Comparison of ENCODE assay signal across 9 cellular contexts in the genomic region with DNA sequence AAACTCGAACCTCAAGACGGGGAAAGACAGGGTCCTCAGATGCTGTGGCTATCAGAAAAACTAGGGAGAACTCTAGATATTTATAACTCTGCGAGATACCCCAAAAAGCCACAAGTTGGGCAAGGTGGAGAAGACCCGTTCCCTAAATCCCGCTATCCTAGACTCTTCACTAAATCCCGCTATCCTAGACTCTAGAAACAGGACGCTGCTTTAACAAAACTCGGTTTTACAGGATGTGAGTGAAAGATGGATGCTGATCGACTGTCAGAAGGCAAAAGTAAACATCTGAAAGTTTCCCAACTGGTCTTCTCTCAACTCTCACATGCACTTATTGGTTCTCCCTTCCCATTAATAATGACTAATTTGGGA. TPM values are rescaled to one million over a fixed set of nuclear protein-coding genes. Genes with fewer than 3 reads are reported as not detected.
A peak's percentile ranks its signal among the peaks of the same experiment; 100 is the strongest.
DNase-seq lines count a peak whose midpoint lies in the region; ATAC-seq and TF ChIP-seq lines count a peak whose summit lies in the region.
"Had no signal": no experiment of that assay in that cellular context is flagged by ENCODE, and none has a peak within 500 bp of the region (broad histone marks: within the 10 kb centered on the region; RNA-seq: fewer than 3 reads in every experiment).

No MANE protein-coding gene starts in this region.

- ATAC-seq in GM23338: no peak; the same call in 2 of the 3 replicates
- no peak for ATAC-seq in naive thymus-derived CD4-positive, alpha-beta T cell

- intact Hi-C loops in activated T-helper 2 cell treated with anti-CD3 and anti-CD28 coated beads, Interferon-gamma antibody, Interleukin-2, Interleukin-4, amounts not matched to agents 10 μg/mL and 5 μg/mL and 100 μg/mL, durations not matched to agents 14 hours and 24 hours and 36 hours (cut with micrococcal nuclease): no loop called here
- intact Hi-C loops in naive thymus-derived CD4-positive, alpha-beta T cell (cut with micrococcal nuclease): loop anchor here (1.0 to 10.0 kb wide), 5 partner anchors 88 to 422 kb away; a partner anchor contains a TSS
- intact Hi-C loops in tibial artery (cut with DNase I; ENCODE audit: low total_unique reads): no loop called here

- peaks cover 0 to 11% (median 0%) of the 10 kb centered on the region in 11 experiments; a peak in 5 of 22 replicates for H3K9me3 ChIP-seq in BLaER1 treated with 17β-estradiol and CSF1 and Interleukin-3, amounts not matched to agents 10 nM and 100 nM (replicated peaks in 1 of 11)
- no peaks in the 10 kb centered on the region for H3K9me3 ChIP-seq in naive thymus-derived CD4-positive, alpha-beta T cell (ENCODE audit: control insufficient read depth in 2 of 3, low read length in 3 of 3)
- H3K9me3 ChIP-seq in tibial artery: no peaks in the 10 kb centered on the region

- peaks cover 10% of the 10 kb centered on the region; the same call in 2 of the 3 replicates for H3K4me1 Mint-ChIP-seq in GM23338
- peaks cover 6% of the 10 kb centered on the region for H3K4me1 Mint-ChIP-seq in activated T-helper 2 cell treated with anti-CD3 and anti-CD28 coated beads, Interferon-gamma antibody, Interleukin-2, Interleukin-4, amounts not matched to agents 10 μg/mL and 5 μg/mL and 100 μg/mL, durations not matched to agents 14 hours and 24 hours and 36 hours (ENCODE audit: low read depth)
- peaks cover 0 to 11% (median 3%) of the 10 kb centered on the region in 7 donors for H3K4me1 Mint-ChIP-seq in naive thymus-derived CD4-positive, alpha-beta T cell

- H3K4me1 ChIP-seq in BLaER1 treated with 17β-estradiol and CSF1 and Interleukin-3, amounts not matched to agents 10 nM and 100 nM: peaks cover 0 to 7% (median 0%) of the 10 kb centered on the region in 10 experiments; a peak in 3 of 20 replicates
- H3K4me1 ChIP-seq in GM23338 (ENCODE audit: insufficient read depth): peaks cover 11% of the 10 kb centered on the region; the same call in 1 of the 2 replicates
- H3K4me1 ChIP-seq in naive thymus-derived CD4-positive, alpha-beta T cell (ENCODE audit: control insufficient read depth in 2 of 2, insufficient read depth in 2 of 2, low read length in 2 of 2): no peaks in the 10 kb centered on the region
- no peaks in the 10 kb centered on the region for H3K4me1 ChIP-seq in tibial artery

- no peaks in the 10 kb centered on the region for H3F3A ChIP-seq in GM23338 (replicated peaks; ENCODE audit: low read depth)

- H3K9ac ChIP-seq in BLaER1 treated with 17β-estradiol and CSF1 and Interleukin-3, amounts not matched to agents 10 nM and 100 nM: no peak overlapping the region
- H3K9ac ChIP-seq: GM23248 had no signal

- H3K9me2 ChIP-seq in GM23338 (ENCODE audit: insufficient read depth): no peaks in the 10 kb centered on the region

- H3K9me3 Mint-ChIP-seq in GM23338: no peaks in the 10 kb centered on the region
- no peaks in the 10 kb centered on the region for H3K9me3 Mint-ChIP-seq in activated T-helper 2 cell treated with anti-CD3 and anti-CD28 coated beads, Interferon-gamma antibody, Interleukin-2, Interleukin-4, amounts not matched to agents 10 μg/mL and 5 μg/mL and 100 μg/mL, durations not matched to agents 14 hours and 24 hours and 36 hours
- H3K9me3 Mint-ChIP-seq in naive thymus-derived CD4-positive, alpha-beta T cell: no peaks in the 10 kb centered on the region

- TF ChIP-seq CTCF in GM23338 (conservative IDR thresholded peaks at IDR 0.05; ENCODE audit: low read depth in 2 of 2): no peak
- TF ChIP-seq CTCF in tibial artery (IDR thresholded peaks at IDR 0.05): no peak

- no peak overlapping the region for H3K27ac Mint-ChIP-seq in GM23338
- no peak overlapping the region for H3K27ac Mint-ChIP-seq in activated T-helper 2 cell treated with anti-CD3 and anti-CD28 coated beads, Interferon-gamma antibody, Interleukin-2, Interleukin-4, amounts not matched to agents 10 μg/mL and 5 μg/mL and 100 μg/mL, durations not matched to agents 14 hours and 24 hours and 36 hours
- peak overlapping the region in 4 of 9 donors; percentile 62 to 84 (median 82) for H3K27ac Mint-ChIP-seq in naive thymus-derived CD4-positive, alpha-beta T cell

- CTCF ChIA-PET in naive thymus-derived CD4-positive, alpha-beta T cell (lab: Charles Lee): no interaction called here

- peak overlapping the region; percentile 51 to 74 (median 64); a peak in 14 of 20 replicates for H3K4me3 ChIP-seq in BLaER1 treated with 17β-estradiol and CSF1 and Interleukin-3, amounts not matched to agents 10 nM and 100 nM
- no peak overlapping the region; the same call in 1 of the 2 replicates for H3K4me3 ChIP-seq in GM23338
- peak overlapping the region; percentile 72 for H3K4me3 ChIP-seq in naive thymus-derived CD4-positive, alpha-beta T cell (ENCODE audit: low read length)
- H3K4me3 ChIP-seq in tibial artery: peak overlapping the region in 1 of 2 donors; percentile 44
- H3K4me3 ChIP-seq: GM23248 had no signal

- H3K36me3 Mint-ChIP-seq in GM23338 (ENCODE audit: low read depth): no peaks in the 10 kb centered on the region
- no peaks in the 10 kb centered on the region for H3K36me3 Mint-ChIP-seq in activated T-helper 2 cell treated with anti-CD3 and anti-CD28 coated beads, Interferon-gamma antibody, Interleukin-2, Interleukin-4, amounts not matched to agents 10 μg/mL and 5 μg/mL and 100 μg/mL, durations not matched to agents 14 hours and 24 hours and 36 hours (ENCODE audit: low read depth)
- H3K36me3 Mint-ChIP-seq in naive thymus-derived CD4-positive, alpha-beta T cell: no peaks in the 10 kb centered on the region

- peak overlapping the region; percentile 90 for H3K4me3 Mint-ChIP-seq in GM23338
- peak overlapping the region; percentile 87 for H3K4me3 Mint-ChIP-seq in activated T-helper 2 cell treated with anti-CD3 and anti-CD28 coated beads, Interferon-gamma antibody, Interleukin-2, Interleukin-4, amounts not matched to agents 10 μg/mL and 5 μg/mL and 100 μg/mL, durations not matched to agents 14 hours and 24 hours and 36 hours (ENCODE audit: low read depth)
- peak overlapping the region; percentile 80 to 93 (median 90) for H3K4me3 Mint-ChIP-seq in naive thymus-derived CD4-positive, alpha-beta T cell

- H3K27me3 ChIP-seq in BLaER1 treated with 17β-estradiol and CSF1 and Interleukin-3, amounts not matched to agents 10 nM and 100 nM: peaks cover 20 to 77% (median 68%) of the 10 kb centered on the region in 11 experiments
- H3K27me3 ChIP-seq in GM23338 (ENCODE audit: insufficient read depth) (no peaks in the 10 kb centered on the region), tibial artery (no peaks in the 10 kb centered on the region)
- H3K27me3 ChIP-seq in naive thymus-derived CD4-positive, alpha-beta T cell (ENCODE audit: control insufficient read depth in 2 of 2, insufficient read depth in 2 of 2, low read length in 2 of 2): no peaks in the 10 kb centered on the region

- no peaks in the 10 kb centered on the region for H3K79me2 ChIP-seq in GM23338 (replicated peaks; ENCODE audit: insufficient read depth)

- peaks cover 0 to 3% (median 0%) of the 10 kb centered on the region in 11 experiments; a peak in 1 of 22 replicates for H4K20me1 ChIP-seq in BLaER1 treated with 17β-estradiol and CSF1 and Interleukin-3, amounts not matched to agents 10 nM and 100 nM
- no peaks in the 10 kb centered on the region for H4K20me1 ChIP-seq in GM23338 (replicated peaks; ENCODE audit: insufficient read depth)

- H2AFZ ChIP-seq in GM23338: no peak overlapping the region

- no peaks in the 10 kb centered on the region for H3K36me3 ChIP-seq in BLaER1 treated with 17β-estradiol and CSF1 and Interleukin-3, amounts not matched to agents 10 nM and 100 nM
- H3K36me3 ChIP-seq in GM23338 (ENCODE audit: insufficient read depth) (no peaks in the 10 kb centered on the region), tibial artery (no peaks in the 10 kb centered on the region)
- no peaks in the 10 kb centered on the region for H3K36me3 ChIP-seq in naive thymus-derived CD4-positive, alpha-beta T cell (ENCODE audit: control insufficient read depth in 2 of 3, insufficient read depth in 3 of 3, low read length in 3 of 3)

- DNase-seq in GM23338 (ENCODE audit: low spot score) (no peak), NCI-H1105 treated with DMSO at 0.1 percent for 48 hours (lab: John Stamatoyannopoulos, UW) (no peak), dermis blood vessel endothelial cell (no peak), tibial artery (no peak), NCI-H146 (lab: John Stamatoyannopoulos, UW) (no peak)
- DNase-seq in activated T-helper 2 cell treated with anti-CD3 and anti-CD28 coated beads, Interferon-gamma antibody, Interleukin-2, Interleukin-4, amounts not matched to agents 10 μg/mL and 5 μg/mL and 100 μg/mL, durations not matched to agents 14 hours and 24 hours and 36 hours (ENCODE audit: low spot score): no peak
- DNase-seq in naive thymus-derived CD4-positive, alpha-beta T cell: no peak

- POLR2A ChIA-PET in naive thymus-derived CD4-positive, alpha-beta T cell (lab: Charles Lee): no interaction called here

- H3K27ac ChIP-seq in BLaER1 treated with 17β-estradiol and CSF1 and Interleukin-3, amounts not matched to agents 10 nM and 100 nM: no peak overlapping the region
- H3K27ac ChIP-seq in GM23338 (ENCODE audit: low read depth): no peak overlapping the region
- no peak overlapping the region for H3K27ac ChIP-seq in naive thymus-derived CD4-positive, alpha-beta T cell (ENCODE audit: low read depth, low read length)
- H3K27ac ChIP-seq in tibial artery: no peak overlapping the region
- H3K27ac ChIP-seq: GM23248 had no signal

- H3K27me3 Mint-ChIP-seq in GM23338 (ENCODE audit: insufficient read depth, low read depth, poor library complexity): peaks cover 3% of the 10 kb centered on the region
- no peaks in the 10 kb centered on the region for H3K27me3 Mint-ChIP-seq in activated T-helper 2 cell treated with anti-CD3 and anti-CD28 coated beads, Interferon-gamma antibody, Interleukin-2, Interleukin-4, amounts not matched to agents 10 μg/mL and 5 μg/mL and 100 μg/mL, durations not matched to agents 14 hours and 24 hours and 36 hours (ENCODE audit: low read depth)
- H3K27me3 Mint-ChIP-seq in naive thymus-derived CD4-positive, alpha-beta T cell: peaks cover 0 to 2% (median 0%) of the 10 kb centered on the region in 5 donors

- H3K4me2 ChIP-seq in BLaER1 treated with 17β-estradiol and CSF1 and Interleukin-3, amounts not matched to agents 10 nM and 100 nM: peak overlapping the region; percentile 77 to 90 (median 84); a peak in 19 of 22 replicates
- no peak overlapping the region for H3K4me2 ChIP-seq in GM23338

RNA-seq across cellular contexts. Expression of a gene that starts 0.3 kb away (rescaled TPM):
- not detected in 2 replicates for total RNA-seq in GM23338 (2014; rRNA removed; shearing (Covaris generic))
- polyA plus RNA-seq in GM23338 (2016; fragmentation: Nextera tagmentation; extraction: Ambion mirVana): not detected in 2 replicates
- not detected in 2 replicates for total RNA-seq in activated T-helper 2 cell treated with anti-CD3 and anti-CD28 coated beads, Interferon-gamma antibody, Interleukin-2, Interleukin-4, amounts not matched to agents 10 μg/mL and 5 μg/mL and 100 μg/mL, durations not matched to agents 14 hours and 24 hours and 36 hours
- total RNA-seq in naive thymus-derived CD4-positive, alpha-beta T cell: not detected
- not detected for polyA plus RNA-seq in naive thymus-derived CD4-positive, alpha-beta T cell
- not detected in 2 replicates for total RNA-seq in dermis blood vessel endothelial cell
- total RNA-seq: GM23248 had no signal
- polyA plus RNA-seq: GM23248 had no signal

RNA-seq across cellular contexts. Expression of a gene that starts 0.4 kb away (rescaled TPM):
- total RNA-seq in GM23338 (2014; rRNA removed; shearing (Covaris generic)): 6.4 and 11.2 TPM in 2 replicates
- 4.6 and 5.8 TPM in 2 replicates for polyA plus RNA-seq in GM23338 (2016; fragmentation: Nextera tagmentation; extraction: Ambion mirVana)
- total RNA-seq in activated T-helper 2 cell treated with anti-CD3 and anti-CD28 coated beads, Interferon-gamma antibody, Interleukin-2, Interleukin-4, amounts not matched to agents 10 μg/mL and 5 μg/mL and 100 μg/mL, durations not matched to agents 14 hours and 24 hours and 36 hours: 1.3 and 1.4 TPM in 2 replicates
- total RNA-seq in naive thymus-derived CD4-positive, alpha-beta T cell: 1 to 10 TPM in 3 of 5 experiments, under 1 TPM in 2; 0.73 to 2.1 (median 1.6) TPM
- 1 to 10 TPM in 1 of 2 donors, under 1 TPM in 1; 0.57 to 1.2 TPM for polyA plus RNA-seq in naive thymus-derived CD4-positive, alpha-beta T cell
- 0.23 TPM in 1 of 2 replicates, not detected in the other for total RNA-seq in dermis blood vessel endothelial cell
- total RNA-seq: GM23248 had no signal
- polyA plus RNA-seq: GM23248 had no signal

Comparison
In these comparisons a context has a peak if more than half of its experiments do, and no peak if none do; other contexts are left out.
1. intact Hi-C loops: an anchor here in naive thymus-derived CD4-positive, alpha-beta T cell (1.0 to 10.0 kb wide); none called in activated T-helper 2 cell treated with anti-CD3 and anti-CD28 coated beads, Interferon-gamma antibody, Interleukin-2, Interleukin-4, amounts not matched to agents 10 μg/mL and 5 μg/mL and 100 μg/mL, durations not matched to agents 14 hours and 24 hours and 36 hours and tibial artery.